1 cellular context compared by ENCODE assay signal in genomic region chr7:2474813-2475677, GRCh38.
TF ChIP-seq lines count a peak whose summit lies in the region.

No MANE protein-coding gene starts in this region.

TF ChIP-seq in GM23338, 12 proteins besides CTCF, POLR2A, EP300 and RAD21 (continued from another document):
- TF ChIP-seq ZNF462 (CRISPR knock-in tag; IDR thresholded peaks at IDR 0.05): no peak
- TF ChIP-seq JUNB (IDR thresholded peaks at IDR 0.05; ENCODE audit: unreplicated experiment): no peak
- no peak for TF ChIP-seq POLR2AphosphoS5 (IDR thresholded peaks at IDR 0.05; ENCODE audit: low read depth)
- no peak for TF ChIP-seq STAT1 (IDR thresholded peaks at IDR 0.05; ENCODE audit: unreplicated experiment)
